In the genomic region with DNA sequence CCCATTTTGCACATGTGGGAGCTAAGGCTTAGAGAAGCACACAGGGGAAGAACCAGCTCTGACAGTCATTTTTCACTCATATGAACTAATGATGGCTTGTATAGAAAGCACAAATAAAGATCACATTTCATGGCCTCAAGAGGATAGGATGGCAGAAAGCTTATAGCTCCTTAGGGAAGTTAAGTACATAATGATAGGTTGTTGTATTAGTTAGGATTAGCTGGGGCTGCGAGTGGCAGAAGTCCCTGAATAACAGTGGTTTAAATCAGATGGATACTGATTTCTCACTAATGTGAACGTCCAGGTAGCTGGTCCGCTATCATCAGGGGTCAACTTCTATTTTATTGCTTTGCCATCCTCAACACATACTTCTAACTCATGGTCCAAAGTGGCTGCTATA, we compare ENCODE assay signal across 12 cellular contexts.
"Had no signal": no experiment of that assay in that cellular context is flagged by ENCODE, and none has a peak within 500 bp of the region (broad histone marks: within the 10 kb centered on the region; RNA-seq: fewer than 3 reads in every experiment).

No MANE protein-coding gene starts in this region.

- ATAC-seq: activated CD4-positive, alpha-beta T cell treated with anti-CD3 and anti-CD28 coated beads for 36 hours; activated CD8-positive, alpha-beta memory T cell treated with anti-CD3 and anti-CD28 coated beads, Interleukin-2, amount 10 ng/mL, durations not matched to agents 7 days and 5 days; gastrocnemius medialis; heart right ventricle; natural killer cell; stimulated activated effector memory CD8-positive, alpha-beta T cell treated with anti-CD3 and anti-CD28 coated beads, Interleukin-12 subunit alpha, Interleukin-12 subunit beta, amount 100 ng/mL, for 72 hours had no signal

- DNase-seq: activated CD4-positive, alpha-beta memory T cell treated with anti-CD3 and anti-CD28 coated beads for 36 hours; activated CD4-positive, alpha-beta T cell treated with anti-CD3 and anti-CD28 coated beads for 36 hours; activated CD8-positive, alpha-beta memory T cell treated with anti-CD3 and anti-CD28 coated beads, Interleukin-2, amount 10 ng/mL, durations not matched to agents 7 days and 5 days; activated T-cell treated with anti-CD3 and anti-CD28 coated beads, Interleukin-2, amount 50 U/mL, for 24 hours; adrenal gland; erythroblast; gastrocnemius medialis; heart right ventricle; mesendoderm; natural killer cell; stimulated activated CD4-positive, alpha-beta T cell treated with anti-CD3 and anti-CD28 coated beads, Interleukin-2, amount 100 ng/mL, for 24 hours had no signal
